Comparison of ENCODE assay signal across 1 cellular context in genomic region chr1:150577557-150578277, GRCh38.
TF ChIP-seq lines count a peak whose summit lies in the region.

No MANE protein-coding gene starts in this region.

TF ChIP-seq in HEK293, 187 proteins besides CTCF, POLR2A, EP300 and RAD21 (continued from another document):
- TF ChIP-seq, protein P1, sequence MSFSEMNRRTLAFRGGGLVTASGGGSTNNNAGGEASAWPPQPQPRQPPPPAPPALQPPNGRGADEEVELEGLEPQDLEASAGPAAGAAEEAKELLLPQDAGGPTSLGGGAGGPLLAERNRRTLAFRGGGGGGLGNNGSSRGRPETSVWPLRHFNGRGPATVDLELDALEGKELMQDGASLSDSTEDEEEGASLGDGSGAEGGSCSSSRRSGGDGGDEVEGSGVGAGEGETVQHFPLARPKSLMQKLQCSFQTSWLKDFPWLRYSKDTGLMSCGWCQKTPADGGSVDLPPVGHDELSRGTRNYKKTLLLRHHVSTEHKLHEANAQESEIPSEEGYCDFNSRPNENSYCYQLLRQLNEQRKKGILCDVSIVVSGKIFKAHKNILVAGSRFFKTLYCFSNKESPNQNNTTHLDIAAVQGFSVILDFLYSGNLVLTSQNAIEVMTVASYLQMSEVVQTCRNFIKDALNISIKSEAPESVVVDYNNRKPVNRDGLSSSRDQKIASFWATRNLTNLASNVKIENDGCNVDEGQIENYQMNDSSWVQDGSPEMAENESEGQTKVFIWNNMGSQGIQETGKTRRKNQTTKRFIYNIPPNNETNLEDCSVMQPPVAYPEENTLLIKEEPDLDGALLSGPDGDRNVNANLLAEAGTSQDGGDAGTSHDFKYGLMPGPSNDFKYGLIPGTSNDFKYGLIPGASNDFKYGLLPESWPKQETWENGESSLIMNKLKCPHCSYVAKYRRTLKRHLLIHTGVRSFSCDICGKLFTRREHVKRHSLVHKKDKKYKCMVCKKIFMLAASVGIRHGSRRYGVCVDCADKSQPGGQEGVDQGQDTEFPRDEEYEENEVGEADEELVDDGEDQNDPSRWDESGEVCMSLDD (tag by site-specific recombination; IDR thresholded peaks at IDR 0.05), result no peak
- TF ChIP-seq ZNF837 (tag by site-specific recombination; IDR thresholded peaks at IDR 0.05) (no peak), ZNF155 (tag by site-specific recombination; IDR thresholded peaks at IDR 0.05) (no peak), ZNF391 (tag by site-specific recombination; IDR thresholded peaks at IDR 0.05; ENCODE audit: borderline replicate concordance, low read depth) (no peak), SP2 (tag by site-specific recombination; IDR thresholded peaks at IDR 0.05) (peak; percentile 29; the same call in 1 of the 2 replicates), ZBTB7A (tag by site-specific recombination; IDR thresholded peaks at IDR 0.05; ENCODE audit: low read depth) (0 out of 2 replicates have a peak, but pooled peaks have one; percentile 13), SP3 (tag by site-specific recombination; IDR thresholded peaks at IDR 0.05) (peak; percentile 16; the same call in 1 of the 2 replicates), ZNF785 (tag by site-specific recombination; IDR thresholded peaks at IDR 0.05) (no peak)
- TF ChIP-seq, protein P2, sequence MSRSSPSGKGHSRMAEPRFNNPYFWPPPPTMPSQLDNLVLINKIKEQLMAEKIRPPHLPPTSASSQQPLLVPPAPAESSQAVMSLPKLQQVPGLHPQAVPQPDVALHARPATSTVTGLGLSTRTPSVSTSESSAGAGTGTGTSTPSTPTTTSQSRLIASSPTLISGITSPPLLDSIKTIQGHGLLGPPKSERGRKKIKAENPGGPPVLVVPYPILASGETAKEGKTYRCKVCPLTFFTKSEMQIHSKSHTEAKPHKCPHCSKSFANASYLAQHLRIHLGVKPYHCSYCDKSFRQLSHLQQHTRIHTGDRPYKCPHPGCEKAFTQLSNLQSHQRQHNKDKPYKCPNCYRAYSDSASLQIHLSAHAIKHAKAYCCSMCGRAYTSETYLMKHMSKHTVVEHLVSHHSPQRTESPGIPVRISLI (tag by site-specific recombination; IDR thresholded peaks at IDR 0.05), result 0 out of 2 replicates have a peak, but pooled peaks have one; percentile 25
- TF ChIP-seq, protein P3, sequence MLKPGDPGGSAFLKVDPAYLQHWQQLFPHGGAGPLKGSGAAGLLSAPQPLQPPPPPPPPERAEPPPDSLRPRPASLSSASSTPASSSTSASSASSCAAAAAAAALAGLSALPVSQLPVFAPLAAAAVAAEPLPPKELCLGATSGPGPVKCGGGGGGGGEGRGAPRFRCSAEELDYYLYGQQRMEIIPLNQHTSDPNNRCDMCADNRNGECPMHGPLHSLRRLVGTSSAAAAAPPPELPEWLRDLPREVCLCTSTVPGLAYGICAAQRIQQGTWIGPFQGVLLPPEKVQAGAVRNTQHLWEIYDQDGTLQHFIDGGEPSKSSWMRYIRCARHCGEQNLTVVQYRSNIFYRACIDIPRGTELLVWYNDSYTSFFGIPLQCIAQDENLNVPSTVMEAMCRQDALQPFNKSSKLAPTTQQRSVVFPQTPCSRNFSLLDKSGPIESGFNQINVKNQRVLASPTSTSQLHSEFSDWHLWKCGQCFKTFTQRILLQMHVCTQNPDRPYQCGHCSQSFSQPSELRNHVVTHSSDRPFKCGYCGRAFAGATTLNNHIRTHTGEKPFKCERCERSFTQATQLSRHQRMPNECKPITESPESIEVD (tag by site-specific recombination; IDR thresholded peaks at IDR 0.05), result peak; percentile 48; the same call in 1 of the 2 replicates
